In the genomic region with DNA sequence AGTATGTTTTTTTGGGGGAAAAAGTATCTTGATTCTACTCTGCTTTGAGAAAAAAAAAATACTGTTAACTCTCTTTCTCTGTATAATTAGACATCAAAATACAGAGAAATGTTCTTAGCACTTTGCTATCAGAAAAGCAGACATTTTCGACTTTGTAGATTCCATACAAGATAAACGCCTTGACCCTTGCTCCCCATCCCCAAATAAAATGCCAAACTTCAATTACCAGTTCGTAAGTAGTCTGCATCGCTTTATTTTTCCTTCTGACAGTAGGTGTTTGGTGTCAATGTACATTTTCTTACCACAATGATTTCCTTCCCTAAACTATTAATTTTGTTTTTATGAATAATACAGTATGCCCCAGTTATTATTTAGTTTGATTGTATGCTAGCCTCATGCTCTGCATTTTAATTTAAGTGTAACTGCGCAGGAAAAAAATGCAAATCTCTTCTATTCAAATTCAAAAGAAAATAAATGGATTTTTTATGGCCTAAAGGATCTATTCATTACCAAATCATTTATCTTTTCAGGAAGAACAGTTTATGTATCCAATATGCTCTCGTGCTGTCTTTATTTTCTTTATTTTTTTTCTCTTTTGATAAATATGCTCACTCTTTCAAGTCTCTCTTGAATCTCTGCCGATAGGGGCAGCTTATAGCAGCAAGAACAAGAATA, we compare ENCODE assay signal across 10 cellular contexts.
DNase-seq lines count a peak whose midpoint lies in the region; ATAC-seq, FAIRE-seq and TF ChIP-seq lines count a peak whose summit lies in the region.
"Had no signal": no experiment of that assay in that cellular context is flagged by ENCODE, and none has a peak within 500 bp of the region (broad histone marks: within the 10 kb centered on the region; RNA-seq: fewer than 3 reads in every experiment).

No MANE protein-coding gene starts in this region.

- no peaks in the 10 kb centered on the region for H3K36me3 ChIP-seq in ES-I3 (ENCODE audit: insufficient read depth, low read length)
- H3K36me3 ChIP-seq in lower lobe of right lung: no peaks in the 10 kb centered on the region
- H3K36me3 ChIP-seq: gastrocnemius medialis had no signal

- H3K36me3 Mint-ChIP-seq in activated naive CD4-positive, alpha-beta T cell treated with anti-CD3 and anti-CD28 coated beads, Interleukin-2, amount 50 U/mL, for 72 hours: no peaks in the 10 kb centered on the region

- DNase-seq in A549 (ENCODE audit: low read depth in 1 of 2, low spot score in 1 of 2): no peak
- no peak for DNase-seq in activated naive CD4-positive, alpha-beta T cell treated with anti-CD3 and anti-CD28 coated beads, Interleukin-2, amount 50 U/mL, for 72 hours (ENCODE audit: low spot score in 2 of 2)
- no peak for DNase-seq in lower lobe of right lung
- DNase-seq in NCI-H2171 (lab: John Stamatoyannopoulos, UW): no peak
- DNase-seq in HUDEP-2 (lab: John Stamatoyannopoulos, UW; ENCODE audit: unreplicated experiment in 76 of 76): no peak
- DNase-seq: gastrocnemius medialis, NCI-H524 treated with DMSO at 0.1 percent for 48 hours had no signal

- FAIRE-seq in A549 (lab: Jason Lieb, UNC): no peak

- TF ChIP-seq POLR2A in A549 (IDR thresholded peaks at IDR 0.05; ENCODE audit: low read length): no peak

- H3K9me3 Mint-ChIP-seq in activated naive CD4-positive, alpha-beta T cell treated with anti-CD3 and anti-CD28 coated beads, Interleukin-2, amount 50 U/mL, for 72 hours: no peaks in the 10 kb centered on the region

- ATAC-seq in A549: peak in 1 of 2 experiments; percentile 27; a peak in 1 of 6 replicates
- ATAC-seq in activated naive CD4-positive, alpha-beta T cell treated with anti-CD3 and anti-CD28 coated beads, Interleukin-2, amount 50 U/mL, for 72 hours: no peak
- ATAC-seq in lower lobe of right lung: no peak
- ATAC-seq in GM18858 (IDR thresholded peaks at IDR 0.05; ENCODE audit: unreplicated experiment): no peak
- no peak for ATAC-seq in esophagus mucosa
- ATAC-seq: gastrocnemius medialis had no signal

- H3K27ac Mint-ChIP-seq in activated naive CD4-positive, alpha-beta T cell treated with anti-CD3 and anti-CD28 coated beads, Interleukin-2, amount 50 U/mL, for 72 hours: peak overlapping the region; percentile 31 to 66

- no peak; the same call in 2 of the 3 replicates for TF ChIP-seq CTCF in A549 (IDR thresholded peaks at IDR 0.05)
- no peak for TF ChIP-seq CTCF in lower lobe of right lung (IDR thresholded peaks at IDR 0.05)

- TF ChIP-seq EP300 in A549 (IDR thresholded peaks at IDR 0.05): no peak

- WGBS in A549 (ENCODE audit: missing lambda C conversion rate): 30% methylated on average over 7 of the region's 7 CpGs

- CTCF ChIA-PET in A549 (lab: Yijun Ruan, JAX): interaction anchor here (0.7 to 3.4 kb wide), 3 partner anchors 13 to 226 kb away, joined by 3 to 17 read pairs (median 4); no protein-coding TSS in a partner anchor

- intact Hi-C loops in lower lobe of right lung (cut with DNase I): no loop called here

- H3K27me3 ChIP-seq in lower lobe of right lung (ENCODE audit: low read depth): no peaks in the 10 kb centered on the region
- H3K27me3 ChIP-seq: gastrocnemius medialis had no signal

- H3K4me2 ChIP-seq in A549: peak overlapping the region; percentile 82

- H3K4me1 ChIP-seq in A549 (peaks cover 33% of the 10 kb centered on the region), ES-I3 (ENCODE audit: insufficient read depth, low read length) (peaks cover 29% of the 10 kb centered on the region), lower lobe of right lung (peaks cover 32% of the 10 kb centered on the region)

- no peaks in the 10 kb centered on the region for H3K9me3 ChIP-seq in A549
- H3K9me3 ChIP-seq in ES-I3 (ENCODE audit: control insufficient read depth, insufficient read depth, low read length): no peaks in the 10 kb centered on the region
- H3K9me3 ChIP-seq in lower lobe of right lung: no peaks in the 10 kb centered on the region
- H3K9me3 ChIP-seq: gastrocnemius medialis had no signal

- TF ChIP-seq RAD21 in A549 (conservative IDR thresholded peaks at IDR 0.05 in 1 of 2, IDR thresholded peaks at IDR 0.05 in 1 of 2): no peak

- POLR2A ChIA-PET in A549 (lab: Yijun Ruan, JAX): interaction anchor here (1.2 kb wide), 1 partner anchor 60 kb away, joined by 4 read pairs; no protein-coding TSS in a partner anchor

- H3K27ac ChIP-seq in A549 (peak overlapping the region; percentile 75 to 89), lower lobe of right lung (peak overlapping the region; percentile 13)
- H3K27ac ChIP-seq: gastrocnemius medialis had no signal

- 0 out of 2 replicates have a peak overlapping the region, but pooled peaks have one; percentile 5 for H3K9ac ChIP-seq in ES-I3 (ENCODE audit: low read depth, low read length)

- H3K4me3 ChIP-seq in A549 (no peak overlapping the region), lower lobe of right lung (no peak overlapping the region)
- H3K4me3 ChIP-seq: gastrocnemius medialis had no signal

TF ChIP-seq in A549, 52 proteins besides CTCF, POLR2A, EP300 and RAD21:
- TF ChIP-seq BHLHE40 (IDR thresholded peaks at IDR 0.05; ENCODE audit: low read depth, low read length): no peak
- no peak for TF ChIP-seq KDM5A (IDR thresholded peaks at IDR 0.05)
- TF ChIP-seq MAFK (IDR thresholded peaks at IDR 0.05; ENCODE audit: partially characterized antibody): no peak
- TF ChIP-seq CEBPB (IDR thresholded peaks at IDR 0.05): no peak
- TF ChIP-seq POLR2AphosphoS2 (conservative IDR thresholded peaks at IDR 0.05; ENCODE audit: low read length): no peak
- TF ChIP-seq, protein P1, sequence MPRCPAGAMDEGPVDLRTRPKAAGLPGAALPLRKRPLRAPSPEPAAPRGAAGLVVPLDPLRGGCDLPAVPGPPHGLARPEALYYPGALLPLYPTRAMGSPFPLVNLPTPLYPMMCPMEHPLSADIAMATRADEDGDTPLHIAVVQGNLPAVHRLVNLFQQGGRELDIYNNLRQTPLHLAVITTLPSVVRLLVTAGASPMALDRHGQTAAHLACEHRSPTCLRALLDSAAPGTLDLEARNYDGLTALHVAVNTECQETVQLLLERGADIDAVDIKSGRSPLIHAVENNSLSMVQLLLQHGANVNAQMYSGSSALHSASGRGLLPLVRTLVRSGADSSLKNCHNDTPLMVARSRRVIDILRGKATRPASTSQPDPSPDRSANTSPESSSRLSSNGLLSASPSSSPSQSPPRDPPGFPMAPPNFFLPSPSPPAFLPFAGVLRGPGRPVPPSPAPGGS (IDR thresholded peaks at IDR 0.05): no peak
- TF ChIP-seq GATA3 (IDR thresholded peaks at IDR 0.05; ENCODE audit: borderline replicate concordance): peak; percentile 34; the same call in 1 of the 2 replicates
- TF ChIP-seq KDM1A (IDR thresholded peaks at IDR 0.05; ENCODE audit: low read depth): no peak
- TF ChIP-seq, protein P2, sequence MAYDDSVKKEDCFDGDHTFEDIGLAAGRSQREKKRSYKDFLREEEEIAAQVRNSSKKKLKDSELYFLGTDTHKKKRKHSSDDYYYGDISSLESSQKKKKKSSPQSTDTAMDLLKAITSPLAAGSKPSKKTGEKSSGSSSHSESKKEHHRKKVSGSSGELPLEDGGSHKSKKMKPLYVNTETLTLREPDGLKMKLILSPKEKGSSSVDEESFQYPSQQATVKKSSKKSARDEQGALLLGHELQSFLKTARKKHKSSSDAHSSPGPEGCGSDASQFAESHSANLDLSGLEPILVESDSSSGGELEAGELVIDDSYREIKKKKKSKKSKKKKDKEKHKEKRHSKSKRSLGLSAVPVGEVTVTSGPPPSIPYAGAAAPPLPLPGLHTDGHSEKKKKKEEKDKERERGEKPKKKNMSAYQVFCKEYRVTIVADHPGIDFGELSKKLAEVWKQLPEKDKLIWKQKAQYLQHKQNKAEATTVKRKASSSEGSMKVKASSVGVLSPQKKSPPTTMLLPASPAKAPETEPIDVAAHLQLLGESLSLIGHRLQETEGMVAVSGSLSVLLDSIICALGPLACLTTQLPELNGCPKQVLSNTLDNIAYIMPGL (CRISPR knock-in tag; IDR thresholded peaks at IDR 0.05; ENCODE audit: borderline replicate concordance): no peak
